1 cellular context compared by ENCODE assay signal in genomic region chr2:162058973-162059668, GRCh38.
TF ChIP-seq lines count a peak whose summit lies in the region.

No MANE protein-coding gene starts in this region.

TF ChIP-seq in HepG2, 621 proteins besides CTCF, POLR2A, EP300 and RAD21 (continued from another document):
- TF ChIP-seq USF2 (IDR thresholded peaks at IDR 0.05; ENCODE audit: low read depth, low read length), result no peak
- TF ChIP-seq USF2 (CRISPR knock-in tag; IDR thresholded peaks at IDR 0.05; ENCODE audit: borderline replicate concordance), result no peak
- TF ChIP-seq ESRRA (CRISPR knock-in tag; IDR thresholded peaks at IDR 0.05; ENCODE audit: low read depth), result no peak
- TF ChIP-seq EHMT2 (IDR thresholded peaks at IDR 0.05; ENCODE audit: borderline replicate concordance, low read depth, low read length), result no peak
- TF ChIP-seq SYNCRIP (IDR thresholded peaks at IDR 0.05; ENCODE audit: insufficient read depth, low read depth, low read length), result no peak
